Comparison of ENCODE assay signal across 12 cellular contexts in the genomic region with DNA sequence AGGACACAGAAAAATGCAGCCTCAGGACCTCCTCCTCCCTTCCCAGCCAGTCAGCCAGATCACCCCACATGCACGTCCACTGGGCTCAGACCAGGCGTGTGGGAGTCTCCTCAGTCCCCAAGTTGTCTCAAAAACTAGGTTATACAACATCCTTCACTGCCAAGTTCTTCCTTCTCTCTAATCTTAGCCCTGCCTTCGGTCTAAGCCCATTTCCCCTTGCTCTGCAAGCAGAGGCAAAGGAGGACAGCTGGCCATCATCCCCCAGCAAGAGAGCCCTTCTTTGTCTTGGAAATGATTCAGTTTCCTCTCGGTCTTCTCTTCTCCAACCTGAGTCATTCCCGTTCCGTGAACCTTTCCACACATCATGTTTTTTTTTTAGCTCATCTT. TPM values are rescaled to one million over a fixed set of nuclear protein-coding genes. Genes with fewer than 3 reads are reported as not detected.
DNase-seq lines count a peak whose midpoint lies in the region; ATAC-seq, FAIRE-seq and TF ChIP-seq lines count a peak whose summit lies in the region.
"Had no signal": no experiment of that assay in that cellular context is flagged by ENCODE, and none has a peak within 500 bp of the region (broad histone marks: within the 10 kb centered on the region; RNA-seq: fewer than 3 reads in every experiment).

No MANE protein-coding gene starts in this region.

- peak overlapping the region; percentile 76 for H2AFZ ChIP-seq in osteoblast (ENCODE audit: low read length)

- H3K4me3 ChIP-seq in HUES64 (ENCODE audit: low read length) (0 out of 2 replicates have a peak overlapping the region, but pooled peaks have one; percentile 5), bronchial epithelial cell (ENCODE audit: low read depth, low read length) (no peak overlapping the region), osteoblast (ENCODE audit: insufficient read depth, low read length) (peak overlapping the region; percentile 1), uterus (no peak overlapping the region)

- peak; percentile 18 for ATAC-seq in GM19324 (IDR thresholded peaks at IDR 0.05; ENCODE audit: low FRiP score, unreplicated experiment)

- no peaks in the 10 kb centered on the region for H3K79me2 ChIP-seq in osteoblast (ENCODE audit: insufficient read depth, low read length)

- H3K9me3 ChIP-seq in HUES64 (ENCODE audit: insufficient read depth, low read depth, low read length) (no peaks in the 10 kb centered on the region), osteoblast (ENCODE audit: low read depth, low read length) (no peaks in the 10 kb centered on the region), uterus (no peaks in the 10 kb centered on the region)
- H3K9me3 ChIP-seq: neutrophil had no signal

- H3K9ac ChIP-seq in HUES64 (ENCODE audit: low read depth, low read length): no peak overlapping the region

- TF ChIP-seq POLR2A in uterus (IDR thresholded peaks at IDR 0.05): no peak

- DNase-seq in bronchial epithelial cell (ENCODE audit: low read depth) (peak; percentile 81), osteoblast (ENCODE audit: insufficient read length, low spot score, missing footprints) (no peak), cortex of kidney (lab: John Stamatoyannopoulos, UW) (no peak), NCI-H345 (lab: John Stamatoyannopoulos, UW) (no peak), GM19239 (ENCODE audit: insufficient read length, low spot score) (no peak), uterus (no peak)

- peak overlapping the region; percentile 63 for H3K4me2 ChIP-seq in osteoblast (ENCODE audit: insufficient read depth, low read length)

- TF ChIP-seq CTCF in bronchial epithelial cell (IDR thresholded peaks at IDR 0.05; ENCODE audit: insufficient read depth, low read length, severe bottlenecking): no peak
- TF ChIP-seq CTCF in osteoblast (IDR thresholded peaks at IDR 0.05; ENCODE audit: extremely low read depth, low read depth, low read length): no peak
- TF ChIP-seq CTCF in uterus (IDR thresholded peaks at IDR 0.05): no peak

- intact Hi-C loops in uterus (cut with DNase I; ENCODE audit: low total_unique reads): no loop called here

- H3K36me3 ChIP-seq in HUES64 (ENCODE audit: insufficient read depth, low read length): no peaks in the 10 kb centered on the region
- no peaks in the 10 kb centered on the region for H3K36me3 ChIP-seq in bronchial epithelial cell (ENCODE audit: control insufficient read depth, insufficient read depth, low read length)
- no peaks in the 10 kb centered on the region for H3K36me3 ChIP-seq in osteoblast (ENCODE audit: insufficient read depth, low read length)
- H3K36me3 ChIP-seq in uterus: no peaks in the 10 kb centered on the region
- H3K36me3 ChIP-seq: neutrophil had no signal

- WGBS in HUES64: 27% methylated on average over 6 of the region's 6 CpGs

- H3K27me3 ChIP-seq in HUES64 (ENCODE audit: insufficient read depth, low read length) (peaks cover 50% of the 10 kb centered on the region), bronchial epithelial cell (ENCODE audit: control insufficient read depth, insufficient read depth, low read length) (no peaks in the 10 kb centered on the region), osteoblast (ENCODE audit: insufficient read depth, low read length) (peaks cover 41% of the 10 kb centered on the region), uterus (peaks cover 0 to 9% of the 10 kb centered on the region in 2 donors)

- H3K27ac ChIP-seq in HUES64 (ENCODE audit: low read depth, low read length) (no peak overlapping the region), osteoblast (ENCODE audit: low read depth, low read length) (no peak overlapping the region), uterus (peak overlapping the region in 1 of 2 donors; percentile 4)
- H3K27ac ChIP-seq: neutrophil had no signal

- no peak for FAIRE-seq in bronchial epithelial cell (lab: Jason Lieb, UNC)
- no peak for FAIRE-seq in GM19239 (lab: Jason Lieb, UNC)
- FAIRE-seq: GM12891, TTC549 had no signal

- H4K20me1 ChIP-seq in osteoblast (ENCODE audit: insufficient read depth, low read length): no peaks in the 10 kb centered on the region

- H3K4me1 ChIP-seq in HUES64 (ENCODE audit: insufficient read depth, low read length): peaks cover 24% of the 10 kb centered on the region
- peaks cover 10% of the 10 kb centered on the region for H3K4me1 ChIP-seq in osteoblast (ENCODE audit: insufficient read depth, low read length)
- peaks cover 0 to 7% of the 10 kb centered on the region in 2 donors for H3K4me1 ChIP-seq in uterus

RNA-seq across cellular contexts. Expression of gene NRGN, which starts 14.0 kb away (rescaled TPM):
- polyA plus RNA-seq in HUES64 (2013, experiment 1 of 2): 8.3 TPM
- polyA plus RNA-seq in HUES64 (2013, experiment 2 of 2): 14.9 TPM
- total RNA-seq in bronchial epithelial cell (not detected in 2 replicates), osteoblast (under 0.01 TPM in 1 of 2 replicates, not detected in the other), uterus (10 to 100 TPM in 1 of 4 donors, under 1 TPM in 1, not detected in 2; 0.62 to 16.4 TPM)

RNA-seq across cellular contexts. Expression of gene VSIG2, which starts 26.3 kb away (rescaled TPM):
- not detected for polyA plus RNA-seq in HUES64 (2013, experiment 1 of 2)
- not detected for polyA plus RNA-seq in HUES64 (2013, experiment 2 of 2)
- total RNA-seq in bronchial epithelial cell (0.53 and 2.0 TPM in 2 replicates), osteoblast (not detected in 2 replicates), uterus (1 to 10 TPM in 2 of 4 donors, not detected in 2; 1.9 to 2.2 TPM)
- total RNA-seq: subcutaneous adipose tissue had no signal

RNA-seq across cellular contexts. Expression of gene ESAM, which starts 36.4 kb away (rescaled TPM):
- 0.25 TPM for polyA plus RNA-seq in HUES64 (2013, experiment 1 of 2)
- 0.44 TPM for polyA plus RNA-seq in HUES64 (2013, experiment 2 of 2)
- total RNA-seq in bronchial epithelial cell (not detected in 2 replicates), osteoblast (under 0.01 and 0.29 TPM in 2 replicates), uterus (10 to 100 TPM; 18.7 to 91.6 (median 47.7) TPM)

RNA-seq across cellular contexts. Expression of gene SPA17, which starts 52.0 kb away (rescaled TPM):
- 13.9 TPM for polyA plus RNA-seq in HUES64 (2013, experiment 1 of 2)
- polyA plus RNA-seq in HUES64 (2013, experiment 2 of 2): 19.3 TPM
- total RNA-seq in bronchial epithelial cell (2.4 and 5.8 TPM in 2 replicates), osteoblast (8.0 and 8.8 TPM in 2 replicates), uterus (1 to 10 TPM in 3 of 4 donors, under 1 TPM in 1; 0.51 to 9.0 (median 2.7) TPM)

RNA-seq across cellular contexts. Expression of gene SIAE, which starts 52.2 kb away (rescaled TPM):
- 2.2 TPM for polyA plus RNA-seq in HUES64 (2013, experiment 1 of 2)
- polyA plus RNA-seq in HUES64 (2013, experiment 2 of 2): 3.2 TPM
- total RNA-seq in bronchial epithelial cell: 9.0 and 10.8 TPM in 2 replicates
- total RNA-seq in osteoblast: 10.5 and 11.5 TPM in 2 replicates
- 1 to 10 TPM in 3 of 4 donors, under 1 TPM in 1; 0.77 to 7.5 (median 5.3) TPM for total RNA-seq in uterus

Comparison
In these comparisons a context has a peak if more than half of its experiments do, and no peak if none do; other contexts are left out.
1. H3K4me3 ChIP-seq: peak in HUES64 (single experiment) and osteoblast (single experiment); none in bronchial epithelial cell (single experiment) and uterus (0 of 2).
2. RNA of gene ESAM, which starts 36.4 kb away (total RNA-seq): 18.7 to 91.6 TPM in uterus; not detected in bronchial epithelial cell and under 0.01 to 0.29 TPM in osteoblast; every median in the first group is over 10 times any median in the second.